In the genomic region with DNA sequence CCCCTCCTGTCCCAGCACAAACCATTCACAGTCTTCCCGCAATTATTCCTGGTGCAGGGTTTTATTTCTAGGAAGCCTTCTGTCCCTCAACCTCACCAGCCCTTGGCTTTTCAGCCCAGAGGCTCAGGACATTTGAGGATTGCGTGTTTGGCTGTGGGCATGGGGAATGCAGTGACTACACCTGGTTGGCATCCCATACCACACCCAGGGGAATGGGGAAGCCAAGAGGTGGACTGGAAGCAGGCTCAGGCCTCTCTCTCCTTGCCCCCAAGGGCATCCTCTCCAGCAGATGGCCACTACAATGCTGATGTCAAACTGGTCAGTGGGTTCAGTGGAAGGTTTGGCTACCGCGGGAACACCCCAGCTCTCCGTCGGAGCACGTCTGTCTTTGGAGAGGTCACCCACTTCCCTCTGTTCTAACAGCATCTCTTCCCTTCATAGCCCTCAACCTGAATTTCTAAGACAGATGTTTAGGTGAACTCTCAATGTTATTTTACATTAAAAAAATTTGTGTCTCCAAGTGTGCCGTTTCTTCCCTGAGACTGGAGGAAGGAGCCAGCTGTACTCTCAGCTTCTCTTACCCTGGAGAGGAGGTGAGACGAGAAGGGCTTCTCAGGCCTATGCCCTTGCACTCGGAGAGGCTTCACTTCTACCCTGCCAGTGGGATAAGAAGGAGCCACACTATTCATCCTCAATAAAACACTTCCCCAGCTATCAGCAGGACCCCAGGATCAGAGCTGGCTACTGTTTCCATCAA, we compare ENCODE assay signal across 11 cellular contexts. TPM values are rescaled to one million over a fixed set of nuclear protein-coding genes. Genes with fewer than 3 reads are reported as not detected.
DNase-seq lines count a peak whose midpoint lies in the region; ATAC-seq and TF ChIP-seq lines count a peak whose summit lies in the region.
"Had no signal": no experiment of that assay in that cellular context is flagged by ENCODE, and none has a peak within 500 bp of the region (broad histone marks: within the 10 kb centered on the region; RNA-seq: fewer than 3 reads in every experiment).

No MANE protein-coding gene starts in this region.

- no peak overlapping the region for H2BK20ac ChIP-seq in IMR-90 (ENCODE audit: low read depth, low read length)

- H3K4ac ChIP-seq in IMR-90 (ENCODE audit: low read depth, low read length) (no peak overlapping the region), mesenchymal stem cell (ENCODE audit: low read depth in 1 of 2, low read length in 2 of 2) (no peak overlapping the region)

- DNase-seq in AG10803 (ENCODE audit: low read depth) (peak; percentile 33), IMR-90 (peak; percentile 16), astrocyte of the spinal cord (ENCODE audit: low read depth, low spot score) (peak; percentile 48), mesenchymal stem cell (peak; percentile 6), NOMO-1 treated with DMSO at 0.1 percent for 48 hours (lab: John Stamatoyannopoulos, UW; ENCODE audit: unreplicated experiment) (no peak)
- DNase-seq in activated T-cell treated with anti-CD3 and anti-CD28 coated beads, Interleukin-2, amount 50 U/mL, for 48 hours: no peak
- DNase-seq in activated CD4-positive, alpha-beta T cell treated with anti-CD3 and anti-CD28 coated beads for 1 hour: no peak
- DNase-seq: dorsolateral prefrontal cortex; stimulated activated CD4-positive, alpha-beta T cell treated with anti-CD3 and anti-CD28 coated beads, Interleukin-4, amount 100 ng/mL, for 24 hours; stimulated activated naive CD4-positive, alpha-beta T cell had no signal

- H3K27me3 ChIP-seq in IMR-90 (ENCODE audit: control insufficient read depth, insufficient read depth, low read length) (no peaks in the 10 kb centered on the region), mesenchymal stem cell (ENCODE audit: control insufficient read depth in 1 of 2, insufficient read depth in 1 of 2, low read length in 2 of 2) (no peaks in the 10 kb centered on the region)
- H3K27me3 ChIP-seq: dorsolateral prefrontal cortex had no signal

- TF ChIP-seq POLR2A in IMR-90 (IDR thresholded peaks at IDR 0.05; ENCODE audit: low read depth, low read length): no peak

- POLR2A ChIA-PET in IMR-90 (lab: Charles Lee; ENCODE audit: unreplicated experiment): no interaction called here

- H3K18ac ChIP-seq in IMR-90 (ENCODE audit: low read depth, low read length) (no peak overlapping the region), mesenchymal stem cell (ENCODE audit: low read depth in 1 of 2, low read length in 2 of 2) (no peak overlapping the region)

- ATAC-seq in IMR-90 (ENCODE audit: low read depth): no peak
- no peak for ATAC-seq in HG02973 (IDR thresholded peaks at IDR 0.05; ENCODE audit: unreplicated experiment)

- H2BK12ac ChIP-seq in mesenchymal stem cell (ENCODE audit: low read length in 2 of 2): no peak overlapping the region

- dilution Hi-C loops in IMR-90 (cut with HindIII; ENCODE audit: low sequenced_read_pairs, unreplicated experiment): no loop called here

- no peak for TF ChIP-seq CTCF in AG10803 (conservative IDR thresholded peaks at IDR 0.05; ENCODE audit: low read length)
- TF ChIP-seq CTCF in IMR-90 (conservative IDR thresholded peaks at IDR 0.05; ENCODE audit: low read depth, low read length): no peak
- TF ChIP-seq CTCF in astrocyte of the spinal cord (IDR thresholded peaks at IDR 0.05; ENCODE audit: low read depth, low read length): no peak

- H3K36me3 ChIP-seq in IMR-90 (ENCODE audit: control insufficient read depth, insufficient read depth, low read length) (peaks cover 16% of the 10 kb centered on the region), mesenchymal stem cell (ENCODE audit: control insufficient read depth in 1 of 2, insufficient read depth in 2 of 2, low read depth in 1 of 2, low read length in 2 of 2) (peaks cover 35 to 45% of the 10 kb centered on the region in 2 experiments)

- peaks cover 21% of the 10 kb centered on the region for H3K9me1 ChIP-seq in IMR-90 (ENCODE audit: insufficient read depth, low read length)

- H3K14ac ChIP-seq in IMR-90 (replicated peaks; ENCODE audit: low read depth, low read length): no peak overlapping the region
- H3K14ac ChIP-seq in mesenchymal stem cell (ENCODE audit: low read length in 2 of 2): no peak overlapping the region

- TF ChIP-seq RAD21 in IMR-90 (IDR thresholded peaks at IDR 0.05; ENCODE audit: low read length): no peak

- H2AFZ ChIP-seq in IMR-90 (replicated peaks; ENCODE audit: low read length, poor library complexity) (peak overlapping the region; percentile 18), mesenchymal stem cell (ENCODE audit: low read depth, low read length) (no peak overlapping the region)

- H2AK5ac ChIP-seq in IMR-90 (ENCODE audit: low read depth, low read length) (0 out of 2 replicates have a peak overlapping the region, but pooled peaks have one; percentile 4), mesenchymal stem cell (ENCODE audit: low read length, severe bottlenecking) (no peak overlapping the region)

- peaks cover 3% of the 10 kb centered on the region; the same call in 1 of the 2 replicates for H4K20me1 ChIP-seq in IMR-90 (ENCODE audit: insufficient read depth, low read length)

- no peak overlapping the region for H3K56ac ChIP-seq in IMR-90 (ENCODE audit: extremely low read depth, insufficient read depth, low read length)

- H2BK120ac ChIP-seq in IMR-90 (ENCODE audit: low read depth, low read length) (no peak overlapping the region), mesenchymal stem cell (ENCODE audit: low read depth, low read length) (no peak overlapping the region)

- in situ Hi-C loops in IMR-90 (cut with MboI; ENCODE audit: low sequenced_read_pairs) (no loop called here), astrocyte of the spinal cord (cut with HindIII; ENCODE audit: low sequenced_read_pairs) (no loop called here)

- H3K9ac ChIP-seq in IMR-90 (ENCODE audit: low read depth, low read length): no peak overlapping the region
- no peak overlapping the region for H3K9ac ChIP-seq in mesenchymal stem cell (ENCODE audit: low read length)

- H3K27ac ChIP-seq in IMR-90 (ENCODE audit: insufficient read depth, low read length) (no peak overlapping the region), mesenchymal stem cell (ENCODE audit: low read length, poor library complexity, severe bottlenecking) (no peak overlapping the region)
- H3K27ac ChIP-seq: dorsolateral prefrontal cortex had no signal

- BruUV-seq in IMR-90 (replicated peaks; lab: Mats Ljungman, UMichigan): no TSS peak

- WGBS in IMR-90 (ENCODE audit: extremely low coverage in 2 of 2, insufficient read length in 1 of 2), 2 experiments: no CpG with 5 or more reads among the region's 10 CpGs
- WGBS in mesenchymal stem cell: 79% methylated on average over 9 of the region's 10 CpGs

- no peak overlapping the region for H4K5ac ChIP-seq in IMR-90 (ENCODE audit: low read depth, low read length)

- H2BK5ac ChIP-seq in IMR-90 (ENCODE audit: low read depth, low read length, poor library complexity, severe bottlenecking) (no peak overlapping the region), mesenchymal stem cell (ENCODE audit: low read depth, low read length, poor library complexity, severe bottlenecking) (no peak overlapping the region)

- H4K91ac ChIP-seq in IMR-90 (ENCODE audit: insufficient read depth, low read depth, low read length): no peak overlapping the region
- H4K91ac ChIP-seq in mesenchymal stem cell (ENCODE audit: low read length): no peak overlapping the region

- H3K4me1 ChIP-seq in IMR-90 (ENCODE audit: control insufficient read depth, insufficient read depth, low read length): 0 out of 2 replicates have a peak, but pooled peaks cover 5% of the 10 kb centered on the region
- H3K4me1 ChIP-seq in mesenchymal stem cell (ENCODE audit: control insufficient read depth, insufficient read depth, low read depth, low read length): peaks cover 5% of the 10 kb centered on the region

- CTCF ChIA-PET in IMR-90 (lab: Yijun Ruan, JAX): interaction anchor here (1.7 to 1.8 kb wide), 2 partner anchors 13 to 448 kb away, joined by 6 read pairs; no protein-coding TSS in a partner anchor

- H2AK9ac ChIP-seq in IMR-90 (replicated peaks; ENCODE audit: low read depth, low read length, poor library complexity): no peak overlapping the region

- H4K8ac ChIP-seq in IMR-90 (ENCODE audit: low read depth in 2 of 2, low read length in 2 of 2): no peak overlapping the region
- H4K8ac ChIP-seq in mesenchymal stem cell (ENCODE audit: low read length): no peak overlapping the region

- H3K79me1 ChIP-seq in IMR-90 (ENCODE audit: low read depth in 1 of 2, low read length in 2 of 2): no peaks in the 10 kb centered on the region; a peak in 1 of 4 replicates
- no peaks in the 10 kb centered on the region for H3K79me1 ChIP-seq in mesenchymal stem cell (replicated peaks; ENCODE audit: low read length, poor library complexity, severe bottlenecking)

- H3K4me3 ChIP-seq in AG10803 (ENCODE audit: low read length): no peak overlapping the region
- H3K4me3 ChIP-seq in IMR-90 (ENCODE audit: insufficient read depth, low read depth, low read length): no peak overlapping the region
- no peak overlapping the region for H3K4me3 ChIP-seq in astrocyte of the spinal cord (ENCODE audit: low read depth, low read length)
- H3K4me3 ChIP-seq in mesenchymal stem cell (ENCODE audit: insufficient read depth in 1 of 2, low read depth in 1 of 2, low read length in 2 of 2): no peak overlapping the region
- H3K4me3 ChIP-seq: dorsolateral prefrontal cortex had no signal

- no peak overlapping the region for H3K4me2 ChIP-seq in IMR-90 (ENCODE audit: low read depth, low read length)
- H3K4me2 ChIP-seq in mesenchymal stem cell (ENCODE audit: low read length, poor library complexity, severe bottlenecking): no peak overlapping the region

- H3K9me3 ChIP-seq in IMR-90 (ENCODE audit: control insufficient read depth, insufficient read depth, low read length): no peaks in the 10 kb centered on the region
- no peaks in the 10 kb centered on the region for H3K9me3 ChIP-seq in mesenchymal stem cell (ENCODE audit: control insufficient read depth, low read length)

- H2BK15ac ChIP-seq in IMR-90 (ENCODE audit: low read depth, low read length): no peak overlapping the region
- H2BK15ac ChIP-seq in mesenchymal stem cell (ENCODE audit: low read depth, poor library complexity, severe bottlenecking): no peak overlapping the region

- intact Hi-C loops in IMR-90 (cut with micrococcal nuclease): no loop called here

- H3K23ac ChIP-seq in IMR-90 (ENCODE audit: low read depth, low read length) (no peak overlapping the region), mesenchymal stem cell (ENCODE audit: low read length in 2 of 2) (no peak overlapping the region)

TF ChIP-seq in IMR-90, 13 proteins besides CTCF, POLR2A, EP300 and RAD21 (continues in another document):
- TF ChIP-seq RFX5 (IDR thresholded peaks at IDR 0.05; ENCODE audit: low read depth, low read length) (no peak), NFE2L2 (IDR thresholded peaks at IDR 0.05; ENCODE audit: low read depth, low read length) (no peak), MXI1 (IDR thresholded peaks at IDR 0.05; ENCODE audit: borderline replicate concordance, low read depth, low read length) (no peak), MAZ (IDR thresholded peaks at IDR 0.05; ENCODE audit: borderline replicate concordance, low read depth, low read length) (no peak)

RNA-seq across cellular contexts. Expression of a gene that starts 35.5 kb away (rescaled TPM):
- total RNA-seq in IMR-90 (2012; rRNA removed): 24.7 and 29.4 TPM in 2 replicates
- polyA plus RNA-seq in IMR-90 (2012; rRNA removed): 22.8 and 28.8 TPM in 2 replicates
- polyA plus RNA-seq in IMR-90 (2012; cell fraction: cytosol; rRNA removed): 12.6 and 23.5 TPM in 2 replicates
- polyA plus RNA-seq in IMR-90 (2012; cell fraction: nucleus; rRNA removed; ENCODE audit: low replicate concordance): 35.2 and 102 TPM in 2 replicates
- 21.1 TPM for polyA plus RNA-seq in mesenchymal stem cell (2013, experiment 1 of 2)
- 23.4 TPM for polyA plus RNA-seq in mesenchymal stem cell (2013, experiment 2 of 2)

Comparison
In these comparisons a context has a peak if more than half of its experiments do, and no peak if none do; other contexts are left out.
1. DNase-seq: peak in AG10803 (single experiment), IMR-90 (single experiment), astrocyte of the spinal cord (single experiment) and mesenchymal stem cell (single experiment); none in NOMO-1 treated with DMSO at 0.1 percent for 48 hours (single experiment), activated T-cell treated with anti-CD3 and anti-CD28 coated beads, Interleukin-2, amount 50 U/mL, for 48 hours (0 of 2) and activated CD4-positive, alpha-beta T cell treated with anti-CD3 and anti-CD28 coated beads for 1 hour (single experiment).